Comparison of ENCODE assay signal across 8 cellular contexts in the genomic region with DNA sequence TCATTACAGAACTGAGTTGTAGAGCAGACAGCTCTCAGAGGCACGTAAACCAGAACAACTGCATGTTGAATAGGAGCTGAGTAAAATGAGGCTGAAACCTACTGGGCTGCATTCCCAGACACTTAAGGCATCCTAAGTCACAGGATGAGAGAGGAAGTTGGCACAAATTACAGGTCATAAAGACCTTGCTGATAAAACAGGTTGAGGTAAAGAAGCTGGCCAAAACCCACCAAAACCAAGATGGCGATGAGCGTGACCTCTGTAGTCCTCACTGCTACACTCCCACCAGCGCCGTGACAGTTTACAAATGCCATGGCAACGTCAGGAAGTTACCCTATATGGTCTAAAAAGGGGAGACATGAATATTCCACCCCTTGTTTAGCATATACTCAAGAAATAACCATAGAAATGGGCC.
DNase-seq lines count a peak whose midpoint lies in the region; ATAC-seq, FAIRE-seq and TF ChIP-seq lines count a peak whose summit lies in the region.
"Not testable (repeated sequence)": the region's sequence is repeated elsewhere in the genome, so short reads cannot be mapped to it uniquely, and the experiment has no call there.

No MANE protein-coding gene starts in this region.

- TF ChIP-seq POLR2A in A549 (IDR thresholded peaks at IDR 0.05; ENCODE audit: low read length): not testable (repeated sequence)

- peak overlapping the region; percentile 53 for H3K27ac Mint-ChIP-seq in dendritic cell treated with granulocyte-macrophage colony-stimulating factor and Interleukin-4, amounts not matched to agents 40 ng/mL and 50 ng/mL, for 4 days

- ATAC-seq in A549: peak in 1 of 2 experiments; percentile 42; a peak in 2 of 6 replicates

- not testable (repeated sequence) for TF ChIP-seq CTCF in A549 (IDR thresholded peaks at IDR 0.05); fibroblast of villous mesenchyme (IDR thresholded peaks at IDR 0.05; ENCODE audit: insufficient read depth, low read depth, low read length)

- peak in 1 of 2 experiments; percentile 47 for DNase-seq in A549 (ENCODE audit: low read depth in 1 of 2, low spot score in 1 of 2)
- peak; percentile 24 for DNase-seq in ELF-1 (ENCODE audit: low read depth, low spot score)
- DNase-seq in NCI-H2029 (lab: John Stamatoyannopoulos, UW): peak; percentile 60
- peak; percentile 23 for DNase-seq in adipocyte (ENCODE audit: low read depth)
- DNase-seq in fibroblast of villous mesenchyme (ENCODE audit: low read depth): peak; percentile 55
- peak; percentile 93 for DNase-seq in kidney tubule cell (ENCODE audit: low spot score)
- DNase-seq in renal cortical epithelial cell (ENCODE audit: low read depth): peak; percentile 76

- FAIRE-seq in A549 (lab: Jason Lieb, UNC): not testable (repeated sequence)

- 88% methylated on average over 6 of the region's 6 CpGs for WGBS in A549 (ENCODE audit: missing lambda C conversion rate)

- H3K4me3 ChIP-seq in A549; adipocyte (ENCODE audit: low read length); fibroblast of villous mesenchyme (ENCODE audit: low read depth, low read length): not testable (repeated sequence)

- H3K36me3 ChIP-seq in adipocyte (ENCODE audit: control insufficient read depth, insufficient read depth, low read length, severe bottlenecking): not testable (repeated sequence)

- H3K4me3 Mint-ChIP-seq in dendritic cell treated with granulocyte-macrophage colony-stimulating factor and Interleukin-4, amounts not matched to agents 40 ng/mL and 50 ng/mL, for 4 days: not testable (repeated sequence)

- not testable (repeated sequence) for TF ChIP-seq EP300 in A549 (IDR thresholded peaks at IDR 0.05)

- not testable (repeated sequence) for H3K9me3 ChIP-seq in A549; adipocyte (ENCODE audit: control insufficient read depth, low read length)

- POLR2A ChIA-PET in A549 (lab: Yijun Ruan, JAX): not testable (repeated sequence)

- H3K36me3 Mint-ChIP-seq in dendritic cell treated with granulocyte-macrophage colony-stimulating factor and Interleukin-4, amounts not matched to agents 40 ng/mL and 50 ng/mL, for 4 days (ENCODE audit: low read depth): not testable (repeated sequence)

- peaks cover 41% of the 10 kb centered on the region for H3K4me1 Mint-ChIP-seq in dendritic cell treated with granulocyte-macrophage colony-stimulating factor and Interleukin-4, amounts not matched to agents 40 ng/mL and 50 ng/mL, for 4 days (ENCODE audit: low read depth)

- H3K27me3 Mint-ChIP-seq in dendritic cell treated with granulocyte-macrophage colony-stimulating factor and Interleukin-4, amounts not matched to agents 40 ng/mL and 50 ng/mL, for 4 days: not testable (repeated sequence)

- intact Hi-C loops in dendritic cell treated with granulocyte-macrophage colony-stimulating factor and Interleukin-4, amounts not matched to agents 40 ng/mL and 50 ng/mL, for 4 days (cut with micrococcal nuclease): not testable (repeated sequence)

- not testable (repeated sequence) for TF ChIP-seq RAD21 in A549 (conservative IDR thresholded peaks at IDR 0.05 in 1 of 2, IDR thresholded peaks at IDR 0.05 in 1 of 2)

- not testable (repeated sequence) for H3K9me3 Mint-ChIP-seq in dendritic cell treated with granulocyte-macrophage colony-stimulating factor and Interleukin-4, amounts not matched to agents 40 ng/mL and 50 ng/mL, for 4 days

- CTCF ChIA-PET in A549 (lab: Yijun Ruan, JAX): not testable (repeated sequence)

- peak overlapping the region; percentile 47 for H3K4me2 ChIP-seq in A549

- peaks cover 59% of the 10 kb centered on the region for H3K4me1 ChIP-seq in A549
- H3K4me1 ChIP-seq in adipocyte (ENCODE audit: control insufficient read depth, insufficient read depth, low read length): peaks cover 51% of the 10 kb centered on the region

- not testable (repeated sequence) for H3K9ac ChIP-seq in adipocyte (ENCODE audit: low read length)

- H3K27ac ChIP-seq in A549: peak overlapping the region; percentile 60 to 81

- not testable (repeated sequence) for H3K27me3 ChIP-seq in adipocyte (replicated peaks; ENCODE audit: control insufficient read depth, insufficient read depth, low read length)
